ENCODE assay signal across 1 cellular context in the genomic region with DNA sequence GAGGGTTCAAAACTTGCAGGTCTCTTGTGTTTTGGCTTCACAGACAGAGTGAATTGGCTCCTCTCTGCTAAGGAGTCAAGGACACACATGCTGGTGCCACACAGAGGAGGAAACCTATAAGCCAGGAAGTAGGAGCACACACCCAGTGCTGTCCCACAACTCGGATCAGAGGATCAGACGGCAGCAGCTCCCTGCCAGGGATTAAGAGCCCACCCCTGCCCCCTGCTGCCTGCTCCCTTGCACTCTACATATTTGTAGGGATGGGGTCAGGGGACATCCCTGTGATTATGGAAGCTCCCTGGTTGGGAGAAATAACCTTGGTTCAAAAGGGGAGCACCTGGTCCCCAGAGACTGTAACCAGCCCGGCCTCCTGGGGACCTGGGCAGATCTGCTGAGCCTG.
TF ChIP-seq lines count a peak whose summit lies in the region.

No MANE protein-coding gene starts in this region.

TF ChIP-seq in HepG2, 621 proteins besides CTCF, POLR2A, EP300 and RAD21:
- TF ChIP-seq ZFAT (CRISPR knock-in tag; conservative IDR thresholded peaks at IDR 0.05) (no peak), KLF13 (CRISPR knock-in tag; IDR thresholded peaks at IDR 0.05) (no peak), ZSCAN12 (CRISPR knock-in tag; IDR thresholded peaks at IDR 0.05) (no peak), SIX4 (CRISPR knock-in tag; IDR thresholded peaks at IDR 0.05) (no peak), NFE2L2 (IDR thresholded peaks at IDR 0.05; ENCODE audit: low read length) (no peak), ATF1 (CRISPR knock-in tag; IDR thresholded peaks at IDR 0.05) (no peak), HCFC1 (IDR thresholded peaks at IDR 0.05; ENCODE audit: low read depth, low read length) (no peak), ZNF7 (CRISPR knock-in tag; IDR thresholded peaks at IDR 0.05) (no peak)
- TF ChIP-seq, protein P1, sequence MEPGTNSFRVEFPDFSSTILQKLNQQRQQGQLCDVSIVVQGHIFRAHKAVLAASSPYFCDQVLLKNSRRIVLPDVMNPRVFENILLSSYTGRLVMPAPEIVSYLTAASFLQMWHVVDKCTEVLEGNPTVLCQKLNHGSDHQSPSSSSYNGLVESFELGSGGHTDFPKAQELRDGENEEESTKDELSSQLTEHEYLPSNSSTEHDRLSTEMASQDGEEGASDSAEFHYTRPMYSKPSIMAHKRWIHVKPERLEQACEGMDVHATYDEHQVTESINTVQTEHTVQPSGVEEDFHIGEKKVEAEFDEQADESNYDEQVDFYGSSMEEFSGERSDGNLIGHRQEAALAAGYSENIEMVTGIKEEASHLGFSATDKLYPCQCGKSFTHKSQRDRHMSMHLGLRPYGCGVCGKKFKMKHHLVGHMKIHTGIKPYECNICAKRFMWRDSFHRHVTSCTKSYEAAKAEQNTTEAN (CRISPR knock-in tag; conservative IDR thresholded peaks at IDR 0.05): no peak
- TF ChIP-seq, protein P2, sequence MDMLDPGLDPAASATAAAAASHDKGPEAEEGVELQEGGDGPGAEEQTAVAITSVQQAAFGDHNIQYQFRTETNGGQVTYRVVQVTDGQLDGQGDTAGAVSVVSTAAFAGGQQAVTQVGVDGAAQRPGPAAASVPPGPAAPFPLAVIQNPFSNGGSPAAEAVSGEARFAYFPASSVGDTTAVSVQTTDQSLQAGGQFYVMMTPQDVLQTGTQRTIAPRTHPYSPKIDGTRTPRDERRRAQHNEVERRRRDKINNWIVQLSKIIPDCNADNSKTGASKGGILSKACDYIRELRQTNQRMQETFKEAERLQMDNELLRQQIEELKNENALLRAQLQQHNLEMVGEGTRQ (IDR thresholded peaks at IDR 0.05; ENCODE audit: low read depth, low read length): no peak
- TF ChIP-seq, protein P2 (CRISPR knock-in tag; IDR thresholded peaks at IDR 0.05; ENCODE audit: borderline replicate concordance): no peak
- TF ChIP-seq, protein P3, sequence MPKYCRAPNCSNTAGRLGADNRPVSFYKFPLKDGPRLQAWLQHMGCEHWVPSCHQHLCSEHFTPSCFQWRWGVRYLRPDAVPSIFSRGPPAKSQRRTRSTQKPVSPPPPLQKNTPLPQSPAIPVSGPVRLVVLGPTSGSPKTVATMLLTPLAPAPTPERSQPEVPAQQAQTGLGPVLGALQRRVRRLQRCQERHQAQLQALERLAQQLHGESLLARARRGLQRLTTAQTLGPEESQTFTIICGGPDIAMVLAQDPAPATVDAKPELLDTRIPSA (CRISPR knock-in tag; IDR thresholded peaks at IDR 0.05; ENCODE audit: borderline replicate concordance): no peak
- TF ChIP-seq, protein P4, sequence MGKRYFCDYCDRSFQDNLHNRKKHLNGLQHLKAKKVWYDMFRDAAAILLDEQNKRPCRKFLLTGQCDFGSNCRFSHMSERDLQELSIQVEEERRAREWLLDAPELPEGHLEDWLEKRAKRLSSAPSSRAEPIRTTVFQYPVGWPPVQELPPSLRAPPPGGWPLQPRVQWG (CRISPR knock-in tag; IDR thresholded peaks at IDR 0.05; ENCODE audit: borderline replicate concordance, low read depth): no peak
- TF ChIP-seq, protein P5, sequence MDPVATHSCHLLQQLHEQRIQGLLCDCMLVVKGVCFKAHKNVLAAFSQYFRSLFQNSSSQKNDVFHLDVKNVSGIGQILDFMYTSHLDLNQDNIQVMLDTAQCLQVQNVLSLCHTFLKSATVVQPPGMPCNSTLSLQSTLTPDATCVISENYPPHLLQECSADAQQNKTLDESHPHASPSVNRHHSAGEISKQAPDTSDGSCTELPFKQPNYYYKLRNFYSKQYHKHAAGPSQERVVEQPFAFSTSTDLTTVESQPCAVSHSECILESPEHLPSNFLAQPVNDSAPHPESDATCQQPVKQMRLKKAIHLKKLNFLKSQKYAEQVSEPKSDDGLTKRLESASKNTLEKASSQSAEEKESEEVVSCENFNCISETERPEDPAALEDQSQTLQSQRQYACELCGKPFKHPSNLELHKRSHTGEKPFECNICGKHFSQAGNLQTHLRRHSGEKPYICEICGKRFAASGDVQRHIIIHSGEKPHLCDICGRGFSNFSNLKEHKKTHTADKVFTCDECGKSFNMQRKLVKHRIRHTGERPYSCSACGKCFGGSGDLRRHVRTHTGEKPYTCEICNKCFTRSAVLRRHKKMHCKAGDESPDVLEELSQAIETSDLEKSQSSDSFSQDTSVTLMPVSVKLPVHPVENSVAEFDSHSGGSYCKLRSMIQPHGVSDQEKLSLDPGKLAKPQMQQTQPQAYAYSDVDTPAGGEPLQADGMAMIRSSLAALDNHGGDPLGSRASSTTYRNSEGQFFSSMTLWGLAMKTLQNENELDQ (CRISPR knock-in tag; IDR thresholded peaks at IDR 0.05; ENCODE audit: borderline replicate concordance): no peak
